ENCODE assay signal across 11 cellular contexts in genomic region chr3:60076307-60076706, GRCh38.
A peak's percentile ranks its signal among the peaks of the same experiment; 100 is the strongest.
DNase-seq lines count a peak whose midpoint lies in the region; ATAC-seq and TF ChIP-seq lines count a peak whose summit lies in the region.
"Had no signal": no experiment of that assay in that cellular context is flagged by ENCODE, and none has a peak within 500 bp of the region (broad histone marks: within the 10 kb centered on the region; RNA-seq: fewer than 3 reads in every experiment).

No MANE protein-coding gene starts in this region.

- H3K4me1 ChIP-seq in osteoblast (ENCODE audit: insufficient read depth, low read length) = no peaks in the 10 kb centered on the region

- H3K4me3 ChIP-seq in MG63 (peak overlapping the region; percentile 23), osteoblast (ENCODE audit: insufficient read depth, low read length) (peak overlapping the region; percentile 29)

- no peaks in the 10 kb centered on the region for H3K27me3 ChIP-seq in MG63
- H3K27me3 ChIP-seq in osteoblast (ENCODE audit: insufficient read depth, low read length) = no peaks in the 10 kb centered on the region

- peaks cover 4% of the 10 kb centered on the region for H3K36me3 Mint-ChIP-seq in activated naive CD8-positive, alpha-beta T cell treated with anti-CD3 and anti-CD28 coated beads for 36 hours
- H3K36me3 Mint-ChIP-seq in activated CD8-positive, alpha-beta memory T cell treated with anti-CD3 and anti-CD28 coated beads, Interleukin-2, amount 10 ng/mL, durations not matched to agents 7 days and 5 days = peaks cover 4% of the 10 kb centered on the region

- H3K36me3 ChIP-seq in MG63 = no peaks in the 10 kb centered on the region
- H3K36me3 ChIP-seq in osteoblast (ENCODE audit: insufficient read depth, low read length) = no peaks in the 10 kb centered on the region

- peak overlapping the region; percentile 36 for H3K4me2 ChIP-seq in osteoblast (ENCODE audit: insufficient read depth, low read length)

- H3K9me3 ChIP-seq in MG63 = no peaks in the 10 kb centered on the region
- no peaks in the 10 kb centered on the region for H3K9me3 ChIP-seq in osteoblast (ENCODE audit: low read depth, low read length)

- CTCF ChIA-PET in activated CD8-positive, alpha-beta memory T cell treated with anti-CD3 and anti-CD28 coated beads, Interleukin-2, amount 10 ng/mL, durations not matched to agents 7 days and 5 days (lab: Charles Lee) = no interaction called here

- no peak overlapping the region for H3K27ac ChIP-seq in osteoblast (ENCODE audit: low read depth, low read length)
- H3K27ac ChIP-seq: 22Rv1 had no signal

- no peaks in the 10 kb centered on the region for H4K20me1 ChIP-seq in osteoblast (ENCODE audit: insufficient read depth, low read length)

- H3K79me2 ChIP-seq in osteoblast (ENCODE audit: insufficient read depth, low read length) = no peaks in the 10 kb centered on the region

- DNase-seq in NCI-H2029 treated with DMSO at 0.1 percent for 48 hours (lab: John Stamatoyannopoulos, UW) = peak; percentile 11
- no peak for DNase-seq in NCI-H2029 (lab: John Stamatoyannopoulos, UW)
- no peak for DNase-seq in MG63
- no peak for DNase-seq in activated naive CD8-positive, alpha-beta T cell treated with anti-CD3 and anti-CD28 coated beads for 36 hours
- no peak for DNase-seq in osteoblast (ENCODE audit: insufficient read length, low spot score, missing footprints)
- DNase-seq in activated CD8-positive, alpha-beta memory T cell treated with anti-CD3 and anti-CD28 coated beads, Interleukin-2, amount 10 ng/mL, durations not matched to agents 7 days and 5 days = no peak
- DNase-seq in middle frontal gyrus (ENCODE audit: extremely low spot score, low spot score) = no peak
- DNase-seq in AG20443 (ENCODE audit: low spot score) = no peak
- DNase-seq: DMS153 had no signal

- H3K27me3 Mint-ChIP-seq in activated naive CD8-positive, alpha-beta T cell treated with anti-CD3 and anti-CD28 coated beads for 36 hours = no peaks in the 10 kb centered on the region
- H3K27me3 Mint-ChIP-seq in activated CD8-positive, alpha-beta memory T cell treated with anti-CD3 and anti-CD28 coated beads, Interleukin-2, amount 10 ng/mL, durations not matched to agents 7 days and 5 days = no peaks in the 10 kb centered on the region
- H3K27me3 Mint-ChIP-seq: central memory CD8-positive, alpha-beta T cell had no signal

- H3K9me3 Mint-ChIP-seq in activated naive CD8-positive, alpha-beta T cell treated with anti-CD3 and anti-CD28 coated beads for 36 hours = peaks cover 8% of the 10 kb centered on the region
- no peaks in the 10 kb centered on the region for H3K9me3 Mint-ChIP-seq in activated CD8-positive, alpha-beta memory T cell treated with anti-CD3 and anti-CD28 coated beads, Interleukin-2, amount 10 ng/mL, durations not matched to agents 7 days and 5 days (ENCODE audit: low read depth)
- H3K9me3 Mint-ChIP-seq: central memory CD8-positive, alpha-beta T cell had no signal

- TF ChIP-seq CTCF in osteoblast (IDR thresholded peaks at IDR 0.05; ENCODE audit: extremely low read depth, low read depth, low read length) = no peak

- ATAC-seq in activated CD8-positive, alpha-beta memory T cell treated with anti-CD3 and anti-CD28 coated beads, Interleukin-2, amount 10 ng/mL, durations not matched to agents 7 days and 5 days = no peak

- H3K4me3 Mint-ChIP-seq in activated naive CD8-positive, alpha-beta T cell treated with anti-CD3 and anti-CD28 coated beads for 36 hours = peak overlapping the region; percentile 35
- H3K4me3 Mint-ChIP-seq in activated CD8-positive, alpha-beta memory T cell treated with anti-CD3 and anti-CD28 coated beads, Interleukin-2, amount 10 ng/mL, durations not matched to agents 7 days and 5 days = no peak overlapping the region
- H3K4me3 Mint-ChIP-seq: central memory CD8-positive, alpha-beta T cell had no signal

- peaks cover 43% of the 10 kb centered on the region for H3K4me1 Mint-ChIP-seq in activated naive CD8-positive, alpha-beta T cell treated with anti-CD3 and anti-CD28 coated beads for 36 hours
- H3K4me1 Mint-ChIP-seq in activated CD8-positive, alpha-beta memory T cell treated with anti-CD3 and anti-CD28 coated beads, Interleukin-2, amount 10 ng/mL, durations not matched to agents 7 days and 5 days = peaks cover 13% of the 10 kb centered on the region

- H3K27ac Mint-ChIP-seq in activated naive CD8-positive, alpha-beta T cell treated with anti-CD3 and anti-CD28 coated beads for 36 hours = no peak overlapping the region
- H3K27ac Mint-ChIP-seq in activated CD8-positive, alpha-beta memory T cell treated with anti-CD3 and anti-CD28 coated beads, Interleukin-2, amount 10 ng/mL, durations not matched to agents 7 days and 5 days = no peak overlapping the region

- no peak overlapping the region for H2AFZ ChIP-seq in osteoblast (ENCODE audit: low read length)
